Comparison of ENCODE assay signal across 16 cellular contexts in the genomic region with DNA sequence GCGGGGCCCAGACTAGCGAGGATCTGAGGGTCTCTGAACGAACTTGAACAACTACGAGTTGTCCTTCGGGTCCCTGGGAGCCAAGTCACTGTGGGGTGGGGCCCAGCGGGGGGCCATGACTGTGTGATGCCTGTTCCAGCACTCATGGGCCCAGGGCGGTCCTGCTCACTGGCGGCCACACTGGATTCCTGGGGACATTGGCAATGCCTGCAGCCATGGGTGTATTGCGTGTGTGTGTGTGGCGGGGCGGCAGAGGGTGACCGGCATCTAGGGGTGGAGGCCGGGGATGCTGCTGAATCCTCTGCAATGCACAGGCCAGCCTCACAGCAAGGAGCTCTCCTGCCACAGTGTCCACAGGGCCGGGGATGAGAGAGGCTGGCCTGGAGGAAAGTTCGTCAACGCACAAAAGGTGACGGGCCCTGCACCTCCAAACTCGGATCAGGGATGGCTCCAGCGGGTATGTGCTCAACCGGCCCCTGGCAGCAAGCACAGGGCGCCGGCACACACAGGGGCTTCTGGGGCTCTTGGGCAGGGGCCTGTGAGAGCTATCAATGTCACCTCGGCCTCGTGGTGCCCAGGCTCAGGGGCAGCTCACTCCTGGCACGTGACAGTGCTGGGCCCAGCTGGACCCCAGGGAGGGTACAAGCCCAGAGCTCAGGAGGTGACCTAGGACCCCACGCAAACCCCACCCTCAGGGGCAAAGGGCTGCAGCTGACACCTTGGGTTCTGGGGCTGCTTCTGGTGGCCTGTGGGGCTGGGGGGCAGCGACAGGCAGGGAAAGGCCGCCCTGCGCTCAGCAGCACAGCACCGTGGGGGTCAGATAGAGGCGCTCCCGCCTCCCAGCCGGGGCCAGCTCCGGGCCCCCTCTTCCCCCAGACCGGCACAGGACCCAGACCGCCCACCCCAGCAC. TPM values are rescaled to one million over a fixed set of nuclear protein-coding genes. Genes with fewer than 3 reads are reported as not detected.
A peak's percentile ranks its signal among the peaks of the same experiment; 100 is the strongest.
DNase-seq lines count a peak whose midpoint lies in the region; ATAC-seq and TF ChIP-seq lines count a peak whose summit lies in the region.
"Had no signal": no experiment of that assay in that cellular context is flagged by ENCODE, and none has a peak within 500 bp of the region (broad histone marks: within the 10 kb centered on the region; RNA-seq: fewer than 3 reads in every experiment).

No MANE protein-coding gene starts in this region.

- TF ChIP-seq POLR2A in stomach (IDR thresholded peaks at IDR 0.05), result no peak

- no peaks in the 10 kb centered on the region for H3K27me3 ChIP-seq in stomach

- 79 to 94% (median 85%) methylated on average over 18 to 36 of the region's 36 CpGs for WGBS in stomach, 5 donors

- no peak overlapping the region for H3K27ac Mint-ChIP-seq in stimulated activated effector memory CD8-positive, alpha-beta T cell treated with anti-CD3 and anti-CD28 coated beads, Interleukin-12 subunit alpha, Interleukin-12 subunit beta, amount 100 ng/mL, for 72 hours
- H3K27ac Mint-ChIP-seq: CD4-positive, alpha-beta T cell; GM23338 had no signal

- no peak for TF ChIP-seq CTCF in GM13976 (IDR thresholded peaks at IDR 0.05; ENCODE audit: borderline replicate concordance, control extremely low read depth, extremely low read depth, insufficient read depth, missing control alignments)
- TF ChIP-seq CTCF in stomach (IDR thresholded peaks at IDR 0.05), result no peak

- H3K4me1 ChIP-seq in stomach, result peaks cover 0 to 3% (median 0%) of the 10 kb centered on the region in 4 donors
- H3K4me1 ChIP-seq: HAP-1 had no signal

- in situ Hi-C loops in GM13976 (cut with MboI; ENCODE audit: low sequenced_read_pairs, unreplicated experiment), result no loop called here

- no peaks in the 10 kb centered on the region for H3K36me3 Mint-ChIP-seq in stimulated activated effector memory CD8-positive, alpha-beta T cell treated with anti-CD3 and anti-CD28 coated beads, Interleukin-12 subunit alpha, Interleukin-12 subunit beta, amount 100 ng/mL, for 72 hours

- no peaks in the 10 kb centered on the region for H3K9me3 Mint-ChIP-seq in stimulated activated effector memory CD8-positive, alpha-beta T cell treated with anti-CD3 and anti-CD28 coated beads, Interleukin-12 subunit alpha, Interleukin-12 subunit beta, amount 100 ng/mL, for 72 hours
- H3K9me3 Mint-ChIP-seq: CD4-positive, alpha-beta T cell had no signal

- H3K36me3 ChIP-seq in stomach, result peaks cover 0 to 25% (median 4%) of the 10 kb centered on the region in 4 donors
- H3K36me3 ChIP-seq: HAP-1 had no signal

- no peak overlapping the region for H3K27ac ChIP-seq in stomach

- no peak overlapping the region for H3K4me3 Mint-ChIP-seq in stimulated activated effector memory CD8-positive, alpha-beta T cell treated with anti-CD3 and anti-CD28 coated beads, Interleukin-12 subunit alpha, Interleukin-12 subunit beta, amount 100 ng/mL, for 72 hours
- H3K4me3 Mint-ChIP-seq: CD4-positive, alpha-beta T cell; GM23338 had no signal

- DNase-seq in Right ventricle myocardium superior (peak; percentile 30), left cardiac atrium (no peak), islet precursor cell (peak; percentile 42), sciatic nerve (ENCODE audit: low spot score) (peak; percentile 51), GM13976 (ENCODE audit: low spot score) (no peak), stomach (no peak)
- no peak for DNase-seq in stimulated activated effector memory CD8-positive, alpha-beta T cell treated with anti-CD3 and anti-CD28 coated beads, Interleukin-12 subunit alpha, Interleukin-12 subunit beta, amount 100 ng/mL, for 72 hours (ENCODE audit: low spot score in 2 of 2)
- DNase-seq: ACHN; C1 segment of cervical spinal cord; CD4-positive, alpha-beta T cell; DMS79 had no signal

- no peak for TF ChIP-seq EP300 in stomach (IDR thresholded peaks at IDR 0.05)

- H3K4me3 ChIP-seq in stomach, result no peak overlapping the region
- H3K4me3 ChIP-seq: GM12878, GM23338, HAP-1 had no signal

- H3K4me1 Mint-ChIP-seq in stimulated activated effector memory CD8-positive, alpha-beta T cell treated with anti-CD3 and anti-CD28 coated beads, Interleukin-12 subunit alpha, Interleukin-12 subunit beta, amount 100 ng/mL, for 72 hours, result peaks cover 8% of the 10 kb centered on the region

- H3K9me3 ChIP-seq in stomach, result no peaks in the 10 kb centered on the region
- H3K9me3 ChIP-seq: HAP-1 had no signal

- intact Hi-C loops in Right ventricle myocardium superior (cut with DNase I), result loop anchor here (10.0 kb wide), 1 partner anchor 881 kb away; no protein-coding TSS in a partner anchor
- intact Hi-C loops in left cardiac atrium (cut with DNase I), result loop anchor here (5.0 to 10.0 kb wide), 2 partner anchors 48 to 251 kb away; a partner anchor contains a TSS
- intact Hi-C loops in sciatic nerve (cut with DNase I), result no loop called here
- intact Hi-C loops in stomach (cut with DNase I; ENCODE audit: low total_unique reads), result no loop called here

- ATAC-seq in Right ventricle myocardium superior (ENCODE audit: poor library complexity) (no peak), left cardiac atrium (no peak), sciatic nerve (no peak)
- no peak for ATAC-seq in stimulated activated effector memory CD8-positive, alpha-beta T cell treated with anti-CD3 and anti-CD28 coated beads, Interleukin-12 subunit alpha, Interleukin-12 subunit beta, amount 100 ng/mL, for 72 hours
- ATAC-seq: GM12878, GM23338, HepG2 had no signal

RNA-seq across cellular contexts. Expression of a gene that starts 27.9 kb away (rescaled TPM):
- 0.05 TPM for total RNA-seq in Right ventricle myocardium superior
- total RNA-seq in left cardiac atrium, result under 1 TPM; 0.06 to 0.26 TPM
- total RNA-seq in sciatic nerve, result 0.98 TPM
- under 1 TPM in 1 of 5 donors, not detected in 4; 0.37 TPM for total RNA-seq in stomach
- polyA plus RNA-seq in stomach, result not detected
- total RNA-seq: A172; CD4-positive, alpha-beta T cell; GM12878; HepG2 had no signal
- polyA plus RNA-seq: HepG2 had no signal

RNA-seq across cellular contexts. Expression of a gene that starts 49.6 kb away (rescaled TPM):
- total RNA-seq in Right ventricle myocardium superior (4.0 TPM), left cardiac atrium (1 to 10 TPM; 6.8 to 7.8 TPM), sciatic nerve (19.8 TPM), stomach (10 to 100 TPM in 1 of 5 donors, 1 to 10 TPM in 3, not detected in 1; 3.0 to 21.6 (median 5.5) TPM)
- 1 to 10 TPM; 1.2 to 2.4 (median 1.6) TPM for polyA plus RNA-seq in stomach
- total RNA-seq: CD4-positive, alpha-beta T cell had no signal

RNA-seq across cellular contexts. Expression of a gene that starts 58.5 kb away (rescaled TPM):
- total RNA-seq in Right ventricle myocardium superior (12.7 TPM), left cardiac atrium (10 to 100 TPM; 14.0 to 18.8 TPM), sciatic nerve (36.2 TPM), stomach (100 to 1,000 TPM in 1 of 5 donors, 10 to 100 TPM in 4; 11.6 to 140 (median 52.5) TPM)
- polyA plus RNA-seq in stomach, result 10 to 100 TPM; 34.7 to 43.7 (median 40.8) TPM

Comparison
In these comparisons a context has a peak if more than half of its experiments do, and no peak if none do; other contexts are left out.
1. DNase-seq: peak in Right ventricle myocardium superior (single experiment), islet precursor cell (single experiment) and sciatic nerve (single experiment); none in left cardiac atrium (single experiment), GM13976 (single experiment), stimulated activated effector memory CD8-positive, alpha-beta T cell treated with anti-CD3 and anti-CD28 coated beads, Interleukin-12 subunit alpha, Interleukin-12 subunit beta, amount 100 ng/mL, for 72 hours (0 of 2) and stomach (single experiment).
2. intact Hi-C loops: an anchor here in Right ventricle myocardium superior (10.0 kb wide) and left cardiac atrium (5.0 to 10.0 kb wide); none called in sciatic nerve and stomach.